Comparison of ENCODE assay signal across 26 cellular contexts in the genomic region with DNA sequence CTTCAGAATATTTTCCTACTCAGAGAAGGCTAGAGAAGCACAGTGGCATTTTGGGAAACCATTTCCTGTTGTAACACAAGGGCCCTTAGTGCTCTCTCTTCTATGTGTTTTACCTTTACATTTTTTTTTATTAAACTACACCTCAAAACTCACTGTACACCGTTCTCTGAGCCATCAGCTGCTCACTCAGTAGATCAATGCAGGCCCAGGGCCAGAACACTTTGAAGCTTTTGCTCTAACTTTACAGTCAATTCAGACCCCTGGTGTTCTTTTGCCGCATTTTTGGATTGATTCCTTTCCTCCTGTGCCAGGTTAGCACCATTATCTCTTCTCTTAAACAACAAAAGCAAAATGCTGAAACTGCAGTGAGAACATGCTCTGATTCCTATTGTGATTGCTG.
"Had no signal": no experiment of that assay in that cellular context is flagged by ENCODE, and none has a peak within 500 bp of the region (broad histone marks: within the 10 kb centered on the region; RNA-seq: fewer than 3 reads in every experiment).

No MANE protein-coding gene starts in this region.

- H3K4me3 Mint-ChIP-seq: activated CD4-positive, alpha-beta T cell treated with anti-CD3 and anti-CD28 coated beads, Interleukin-2, amount 10 ng/mL, durations not matched to agents 7 days and 5 days; activated CD8-positive, alpha-beta memory T cell treated with anti-CD3 and anti-CD28 coated beads, Interleukin-2, amount 10 ng/mL, durations not matched to agents 7 days and 5 days; activated CD8-positive, alpha-beta T cell treated with anti-CD3 and anti-CD28 coated beads for 36 hours; activated naive CD8-positive, alpha-beta T cell treated with anti-CD3 and anti-CD28 coated beads, Interleukin-2, amount 50 U/mL, for 24 hours; immature natural killer cell; nephron had no signal

- H3K27ac Mint-ChIP-seq: activated CD4-positive, alpha-beta T cell treated with anti-CD3 and anti-CD28 coated beads, Interleukin-2, amount 10 ng/mL, durations not matched to agents 7 days and 5 days; activated CD8-positive, alpha-beta memory T cell treated with anti-CD3 and anti-CD28 coated beads, Interleukin-2, amount 10 ng/mL, durations not matched to agents 7 days and 5 days; activated CD8-positive, alpha-beta T cell treated with anti-CD3 and anti-CD28 coated beads for 36 hours; activated naive CD8-positive, alpha-beta T cell treated with anti-CD3 and anti-CD28 coated beads, Interleukin-2, amount 50 U/mL, for 24 hours; immature natural killer cell; nephron had no signal

- H3K9me3 ChIP-seq: left ventricle myocardium inferior, prostate gland, spleen, thoracic aorta, upper lobe of left lung had no signal

- H3K4me1 ChIP-seq: foreskin keratinocyte, left ventricle myocardium inferior, prostate gland, spleen, upper lobe of left lung had no signal

- H3K27me3 ChIP-seq: brain microvascular endothelial cell, foreskin keratinocyte, spleen, upper lobe of left lung had no signal

- H3K27me3 Mint-ChIP-seq: activated CD8-positive, alpha-beta memory T cell treated with anti-CD3 and anti-CD28 coated beads, Interleukin-2, amount 10 ng/mL, durations not matched to agents 7 days and 5 days; activated CD8-positive, alpha-beta T cell treated with anti-CD3 and anti-CD28 coated beads for 36 hours had no signal

- H3K4me3 ChIP-seq: left ventricle myocardium inferior, prostate gland, spleen, thoracic aorta, upper lobe of left lung had no signal

- H3K9me3 Mint-ChIP-seq: activated CD4-positive, alpha-beta T cell treated with anti-CD3 and anti-CD28 coated beads, Interleukin-2, amount 10 ng/mL, durations not matched to agents 7 days and 5 days; activated CD8-positive, alpha-beta T cell treated with anti-CD3 and anti-CD28 coated beads for 36 hours; nephron had no signal

- DNase-seq: activated CD4-positive, alpha-beta T cell treated with anti-CD3 and anti-CD28 coated beads, Interleukin-2, amount 10 ng/mL, durations not matched to agents 7 days and 5 days; activated CD4-positive, CD25-positive, alpha-beta regulatory T cell treated with anti-CD3 and anti-CD28 coated beads, Interleukin-2, amount 50 U/mL, for 72 hours; activated CD8-positive, alpha-beta memory T cell treated with anti-CD3 and anti-CD28 coated beads, Interleukin-2, amount 10 ng/mL, durations not matched to agents 7 days and 5 days; activated CD8-positive, alpha-beta T cell treated with anti-CD3 and anti-CD28 coated beads for 36 hours; activated gamma-delta T cell; activated naive CD4-positive, alpha-beta T cell treated with anti-CD3 and anti-CD28 coated beads, Interleukin-2, amount 50 U/mL, for 16 hours; activated naive CD8-positive, alpha-beta T cell treated with anti-CD3 and anti-CD28 coated beads, Interleukin-2, amount 50 U/mL, for 24 hours; activated T-cell treated with anti-CD3 and anti-CD28 coated beads for 4 hours; brain microvascular endothelial cell; caudate nucleus; dermis blood vessel endothelial cell; effector CD8-positive, alpha-beta T cell; foreskin keratinocyte; immature natural killer cell; kidney glomerular epithelial cell; left ventricle myocardium inferior; midbrain; occipital lobe; spleen; stimulated activated CD4-positive, alpha-beta T cell treated with anti-CD3 and anti-CD28 coated beads, Interleukin-4, amount 100 ng/mL, for 1 hour; stimulated activated naive CD4-positive, alpha-beta T cell; T-helper 2 cell; upper lobe of left lung had no signal

- H3K36me3 Mint-ChIP-seq: activated CD8-positive, alpha-beta memory T cell treated with anti-CD3 and anti-CD28 coated beads, Interleukin-2, amount 10 ng/mL, durations not matched to agents 7 days and 5 days; immature natural killer cell had no signal

- H3K36me3 ChIP-seq: brain microvascular endothelial cell, left ventricle myocardium inferior, prostate gland, spleen, thoracic aorta, upper lobe of left lung had no signal

- H3K4me1 Mint-ChIP-seq: activated CD4-positive, alpha-beta T cell treated with anti-CD3 and anti-CD28 coated beads, Interleukin-2, amount 10 ng/mL, durations not matched to agents 7 days and 5 days; activated CD8-positive, alpha-beta memory T cell treated with anti-CD3 and anti-CD28 coated beads, Interleukin-2, amount 10 ng/mL, durations not matched to agents 7 days and 5 days; activated naive CD8-positive, alpha-beta T cell treated with anti-CD3 and anti-CD28 coated beads, Interleukin-2, amount 50 U/mL, for 24 hours; immature natural killer cell; nephron had no signal

- ATAC-seq: activated CD8-positive, alpha-beta memory T cell treated with anti-CD3 and anti-CD28 coated beads, Interleukin-2, amount 10 ng/mL, durations not matched to agents 7 days and 5 days; activated CD8-positive, alpha-beta T cell treated with anti-CD3 and anti-CD28 coated beads for 36 hours; activated naive CD8-positive, alpha-beta T cell treated with anti-CD3 and anti-CD28 coated beads, Interleukin-2, amount 50 U/mL, for 24 hours; foreskin keratinocyte had no signal

- H3K27ac ChIP-seq: brain microvascular endothelial cell, foreskin keratinocyte, left ventricle myocardium inferior, prostate gland, spleen, thoracic aorta, upper lobe of left lung had no signal
